Comparison of ENCODE assay signal across 22 cellular contexts in genomic region chr1:102047724-102048123, GRCh38. TPM values are rescaled to one million over a fixed set of nuclear protein-coding genes. Genes with fewer than 3 reads are reported as not detected.
DNase-seq lines count a peak whose midpoint lies in the region; ATAC-seq and TF ChIP-seq lines count a peak whose summit lies in the region.
"Had no signal": no experiment of that assay in that cellular context is flagged by ENCODE, and none has a peak within 500 bp of the region (broad histone marks: within the 10 kb centered on the region; RNA-seq: fewer than 3 reads in every experiment).

No MANE protein-coding gene starts in this region.

- H3K9me3 ChIP-seq in left lung (no peaks in the 10 kb centered on the region), mucosa of descending colon (no peaks in the 10 kb centered on the region), upper lobe of right lung (no peaks in the 10 kb centered on the region)
- H3K9me3 ChIP-seq: BLaER1, Caco-2 had no signal

- TF ChIP-seq CTCF in left lung (IDR thresholded peaks at IDR 0.05) (no peak), mucosa of descending colon (IDR thresholded peaks at IDR 0.05) (no peak), upper lobe of right lung (IDR thresholded peaks at IDR 0.05) (no peak)

- peak; percentile 81 for ATAC-seq in left lung
- ATAC-seq in mucosa of descending colon, result peak; percentile 10
- peak; percentile 67 for ATAC-seq in upper lobe of right lung
- ATAC-seq in activated T-cell treated with anti-CD3 and anti-CD28 coated beads, Interleukin-2, amount 50 U/mL, for 4 hours, result no peak
- ATAC-seq in GM18498 (IDR thresholded peaks at IDR 0.05; ENCODE audit: unreplicated experiment), result no peak
- ATAC-seq: CD8-positive, alpha-beta T cell had no signal

- H3K4me3 ChIP-seq in left lung (no peak overlapping the region), mucosa of descending colon (no peak overlapping the region), upper lobe of right lung (no peak overlapping the region)
- H3K4me3 ChIP-seq: BLaER1, GM23248 had no signal

- DNase-seq in DMS53 (lab: John Stamatoyannopoulos, UW) (peak; percentile 67), left lung (no peak), mucosa of descending colon (no peak), upper lobe of right lung (no peak)
- DNase-seq in activated T-cell treated with anti-CD3 and anti-CD28 coated beads, Interleukin-2, amount 50 U/mL, for 4 hours, result no peak
- DNase-seq in activated CD4-positive, CD25-positive, alpha-beta regulatory T cell (lab: John Stamatoyannopoulos, UW), result no peak
- DNase-seq: Caco-2; CD4-positive, CD25-positive, alpha-beta regulatory T cell; CD8-positive, alpha-beta T cell; DMS153; DMS79 treated with DMSO at 0.1 percent for 48 hours; GF-D8; GM23248; H7; HCEC 1CT had no signal

- H3K36me3 ChIP-seq in left lung, result no peaks in the 10 kb centered on the region
- no peaks in the 10 kb centered on the region for H3K36me3 ChIP-seq in mucosa of descending colon (ENCODE audit: low read depth)
- H3K36me3 ChIP-seq in upper lobe of right lung, result no peaks in the 10 kb centered on the region
- H3K36me3 ChIP-seq: BLaER1 had no signal

- intact Hi-C loops in left lung (cut with DNase I), result no loop called here
- intact Hi-C loops in mucosa of descending colon (cut with DNase I, micrococcal nuclease), result no loop called here
- intact Hi-C loops in upper lobe of right lung (cut with DNase I), result no loop called here

- H3K27ac ChIP-seq in left lung (no peak overlapping the region), upper lobe of right lung (no peak overlapping the region)
- H3K27ac ChIP-seq: 22Rv1, BLaER1, C4-2B, GM23248 had no signal

- H3K36me3 Mint-ChIP-seq in activated T-cell treated with anti-CD3 and anti-CD28 coated beads, Interleukin-2, amount 50 U/mL, for 4 hours (ENCODE audit: insufficient read depth), result no peaks in the 10 kb centered on the region
- H3K36me3 Mint-ChIP-seq: CD4-positive, CD25-positive, alpha-beta regulatory T cell; CD8-positive, alpha-beta T cell had no signal

- H3K4me3 Mint-ChIP-seq in activated T-cell treated with anti-CD3 and anti-CD28 coated beads, Interleukin-2, amount 50 U/mL, for 4 hours, result no peak overlapping the region
- H3K4me3 Mint-ChIP-seq: B cell; CD4-positive, CD25-positive, alpha-beta regulatory T cell; CD8-positive, alpha-beta T cell had no signal

- no peaks in the 10 kb centered on the region for H3K4me1 ChIP-seq in left lung
- H3K4me1 ChIP-seq in mucosa of descending colon (ENCODE audit: low read depth), result peaks cover 4% of the 10 kb centered on the region
- no peaks in the 10 kb centered on the region for H3K4me1 ChIP-seq in upper lobe of right lung
- H3K4me1 ChIP-seq: Caco-2 had no signal

- H3K27me3 ChIP-seq in left lung (no peaks in the 10 kb centered on the region), upper lobe of right lung (no peaks in the 10 kb centered on the region)
- H3K27me3 ChIP-seq: BLaER1 had no signal

- H3K4me1 Mint-ChIP-seq in activated T-cell treated with anti-CD3 and anti-CD28 coated beads, Interleukin-2, amount 50 U/mL, for 4 hours (ENCODE audit: low read depth), result no peaks in the 10 kb centered on the region
- H3K4me1 Mint-ChIP-seq: B cell; CD4-positive, CD25-positive, alpha-beta regulatory T cell had no signal

- H3K27me3 Mint-ChIP-seq in activated T-cell treated with anti-CD3 and anti-CD28 coated beads, Interleukin-2, amount 50 U/mL, for 4 hours (ENCODE audit: low read depth), result no peaks in the 10 kb centered on the region
- H3K27me3 Mint-ChIP-seq: B cell; CD4-positive, CD25-positive, alpha-beta regulatory T cell had no signal

- no peaks in the 10 kb centered on the region for H3K9me3 Mint-ChIP-seq in activated T-cell treated with anti-CD3 and anti-CD28 coated beads, Interleukin-2, amount 50 U/mL, for 4 hours
- H3K9me3 Mint-ChIP-seq: CD8-positive, alpha-beta T cell had no signal

RNA-seq across cellular contexts. Expression of gene OLFM3, which starts 51.0 kb away (rescaled TPM):
- not detected for total RNA-seq in left lung
- total RNA-seq in mucosa of descending colon, result 1 to 10 TPM in 1 of 3 donors, under 1 TPM in 2; 0.12 to 2.6 (median 0.22) TPM
- not detected for total RNA-seq in upper lobe of right lung
- total RNA-seq in activated T-cell treated with anti-CD3 and anti-CD28 coated beads, Interleukin-2, amount 50 U/mL, for 4 hours, result not detected
- total RNA-seq: B cell; Caco-2; CD4-positive, CD25-positive, alpha-beta regulatory T cell; CD8-positive, alpha-beta T cell; Daoy; G401; GM23248 had no signal

Comparison
In these comparisons a context has a peak if more than half of its experiments do, and no peak if none do; other contexts are left out.
1. ATAC-seq: peak in left lung (single experiment), mucosa of descending colon (single experiment) and upper lobe of right lung (single experiment); none in activated T-cell treated with anti-CD3 and anti-CD28 coated beads, Interleukin-2, amount 50 U/mL, for 4 hours (0 of 2) and GM18498 (single experiment).